In genomic region chr9:14366071-14366470, GRCh38 we compare ENCODE assay signal across 16 cellular contexts. TPM values are rescaled to one million over a fixed set of nuclear protein-coding genes. Genes with fewer than 3 reads are reported as not detected.
DNase-seq lines count a peak whose midpoint lies in the region; ATAC-seq, FAIRE-seq and TF ChIP-seq lines count a peak whose summit lies in the region.
"Had no signal": no experiment of that assay in that cellular context is flagged by ENCODE, and none has a peak within 500 bp of the region (broad histone marks: within the 10 kb centered on the region; RNA-seq: fewer than 3 reads in every experiment).

No MANE protein-coding gene starts in this region.

- no peaks in the 10 kb centered on the region for H3K36me3 ChIP-seq in breast epithelium

- H3K27ac Mint-ChIP-seq in MCF 10A (ENCODE audit: low read depth, unreplicated experiment) (no peak overlapping the region), mesothelial cell of epicardium (peak overlapping the region; percentile 9), nephron progenitor cell (no peak overlapping the region)
- H3K27ac Mint-ChIP-seq: stimulated activated naive B cell treated with anti-CD40 and anti-IgM and Interleukin-4, amounts not matched to agents 10 μg/mL and 1 μg/mL and 100 μg/mL, for 72 hours had no signal

- H3K9me3 Mint-ChIP-seq in MCF 10A (ENCODE audit: unreplicated experiment) (peaks cover 8% of the 10 kb centered on the region), mesothelial cell of epicardium (peaks cover 36% of the 10 kb centered on the region), nephron progenitor cell (peaks cover 13% of the 10 kb centered on the region)

- H3K27me3 ChIP-seq in breast epithelium: no peaks in the 10 kb centered on the region

- ATAC-seq in HG03175 (IDR thresholded peaks at IDR 0.05; ENCODE audit: unreplicated experiment): no peak
- ATAC-seq: stimulated activated naive B cell treated with anti-CD40 and anti-IgM and Interleukin-4, amounts not matched to agents 10 μg/mL and 1 μg/mL and 100 μg/mL, for 72 hours had no signal

- POLR2A ChIA-PET in MCF 10A (lab: Yijun Ruan, JAX): no interaction called here

- TF ChIP-seq POLR2A in breast epithelium (IDR thresholded peaks at IDR 0.05): no peak

- H3K4me3 ChIP-seq in breast epithelium: peak overlapping the region in 1 of 3 donors; percentile 12

- peaks cover 5% of the 10 kb centered on the region for H3K36me3 Mint-ChIP-seq in MCF 10A (ENCODE audit: insufficient read depth, unreplicated experiment)
- peaks cover 31% of the 10 kb centered on the region for H3K36me3 Mint-ChIP-seq in mesothelial cell of epicardium
- H3K36me3 Mint-ChIP-seq in nephron progenitor cell (ENCODE audit: low read depth): peaks cover 4% of the 10 kb centered on the region
- H3K36me3 Mint-ChIP-seq: stimulated activated naive B cell treated with anti-CD40 and anti-IgM and Interleukin-4, amounts not matched to agents 10 μg/mL and 1 μg/mL and 100 μg/mL, for 72 hours had no signal

- CTCF ChIA-PET in MCF 10A (lab: Yijun Ruan, JAX): no interaction called here

- H3K4me1 Mint-ChIP-seq in MCF 10A (ENCODE audit: insufficient read depth, unreplicated experiment) (no peaks in the 10 kb centered on the region), mesothelial cell of epicardium (peaks cover 23% of the 10 kb centered on the region), nephron progenitor cell (no peaks in the 10 kb centered on the region)
- H3K4me1 Mint-ChIP-seq: stimulated activated naive B cell treated with anti-CD40 and anti-IgM and Interleukin-4, amounts not matched to agents 10 μg/mL and 1 μg/mL and 100 μg/mL, for 72 hours had no signal

- no peak overlapping the region for H3K4me3 Mint-ChIP-seq in MCF 10A (ENCODE audit: unreplicated experiment)
- H3K4me3 Mint-ChIP-seq in mesothelial cell of epicardium: no peak overlapping the region
- H3K4me3 Mint-ChIP-seq in nephron progenitor cell: no peak overlapping the region
- H3K4me3 Mint-ChIP-seq: stimulated activated naive B cell treated with anti-CD40 and anti-IgM and Interleukin-4, amounts not matched to agents 10 μg/mL and 1 μg/mL and 100 μg/mL, for 72 hours had no signal

- H3K4me1 ChIP-seq in breast epithelium: no peaks in the 10 kb centered on the region

- no peak for DNase-seq in breast epithelium (ENCODE audit: low spot score in 2 of 2)
- no peak for DNase-seq in MCF 10A (ENCODE audit: unreplicated experiment)
- DNase-seq in mesothelial cell of epicardium (ENCODE audit: low spot score in 2 of 2, unreplicated experiment in 2 of 2): no peak
- no peak for DNase-seq in DMS153 treated with DMSO at 0.1 percent for 48 hours (lab: John Stamatoyannopoulos, UW; ENCODE audit: unreplicated experiment)
- DNase-seq in NCI-H187 (lab: John Stamatoyannopoulos, UW): no peak
- no peak for DNase-seq in nephron progenitor cell
- DNase-seq: DND-41; NCI-H510A; stimulated activated CD4-positive, alpha-beta T cell treated with anti-CD3 and anti-CD28 coated beads, Interleukin-1b, Interleukin-23, amount 100 ng/mL, for 48 hours; stimulated activated naive B cell treated with anti-CD40 and anti-IgM and Interleukin-4, amounts not matched to agents 10 μg/mL and 1 μg/mL and 100 μg/mL, for 72 hours had no signal

- no TSS peak for BruUV-seq in MCF 10A (replicated peaks; lab: Mats Ljungman, UMichigan)

- peak overlapping the region; percentile 26 to 41 for H3K27ac ChIP-seq in breast epithelium
- H3K27ac ChIP-seq: 22Rv1, epithelial cell of prostate, HL-60 had no signal

- TF ChIP-seq CTCF in breast epithelium (IDR thresholded peaks at IDR 0.05) (no peak), MCF 10A (IDR thresholded peaks at IDR 0.05; ENCODE audit: unreplicated experiment) (no peak), mesothelial cell of epicardium (IDR thresholded peaks at IDR 0.05; ENCODE audit: unreplicated experiment) (no peak), nephron progenitor cell (IDR thresholded peaks at IDR 0.05) (no peak)

- H3K27me3 Mint-ChIP-seq in MCF 10A (ENCODE audit: insufficient read depth, unreplicated experiment) (no peaks in the 10 kb centered on the region), mesothelial cell of epicardium (ENCODE audit: low read depth) (no peaks in the 10 kb centered on the region), nephron progenitor cell (ENCODE audit: low read depth, poor library complexity) (no peaks in the 10 kb centered on the region)

- H3K9me3 ChIP-seq in breast epithelium: no peaks in the 10 kb centered on the region

- intact Hi-C loops in breast epithelium (cut with DNase I; ENCODE audit: low total_unique reads): no loop called here
- intact Hi-C loops in MCF 10A (cut with micrococcal nuclease): no loop called here

- peak; percentile 39 for FAIRE-seq in endometrium (lab: Jason Lieb, UNC)
- FAIRE-seq: GM18507 had no signal

RNA-seq across cellular contexts. Expression of gene NFIB, which starts 52.1 kb away (rescaled TPM):
- 100 to 1,000 TPM in 2 of 3 donors, 10 to 100 TPM in 1; 95.2 to 237 (median 105) TPM for total RNA-seq in breast epithelium
- 52.2 and 70.8 TPM in 2 replicates for total RNA-seq in MCF 10A (2022)
- 213 to 237 TPM (median 230 TPM) in 3 replicates for total RNA-seq in mesothelial cell of epicardium
